ENCODE assay signal across 7 cellular contexts in genomic region chr2:161339532-161339931, GRCh38. TPM values are rescaled to one million over a fixed set of nuclear protein-coding genes. Genes with fewer than 3 reads are reported as not detected.
DNase-seq lines count a peak whose midpoint lies in the region; ATAC-seq, FAIRE-seq and TF ChIP-seq lines count a peak whose summit lies in the region.
"Not testable (repeated sequence)": the region's sequence is repeated elsewhere in the genome, so short reads cannot be mapped to it uniquely, and the experiment has no call there.

No MANE protein-coding gene starts in this region.

- H2AFZ ChIP-seq in HCT116 (ENCODE audit: low read depth, low read length, poor library complexity, severe bottlenecking); PC-3 (ENCODE audit: low read length); K562 (ENCODE audit: low read depth, low read length); keratinocyte (ENCODE audit: control insufficient read depth, low read length); HepG2 (ENCODE audit: low read length): not testable (repeated sequence)

- not testable (repeated sequence) for TF ChIP-seq POLR2A in HCT116 (IDR thresholded peaks at IDR 0.05; ENCODE audit: borderline replicate concordance, extremely low read depth, insufficient read depth, insufficient read length); K562 (conservative IDR thresholded peaks at IDR 0.05); HepG2 (IDR thresholded peaks at IDR 0.05; ENCODE audit: insufficient read depth in 1 of 2, low read depth in 2 of 2, low read length in 2 of 2)

- ATAC-seq in HCT116, PC-3, K562: not testable (repeated sequence)
- peak; percentile 79 for ATAC-seq in HepG2

- not testable (repeated sequence) for H3K4me1 ChIP-seq in HCT116 (ENCODE audit: control insufficient read depth in 1 of 2, insufficient read depth in 2 of 2, low read length in 2 of 2); PC-3 (ENCODE audit: insufficient read depth, low read length); K562 (replicated peaks in 1 of 2; ENCODE audit: control insufficient read depth in 2 of 2, insufficient read depth in 2 of 2, low read length in 2 of 2); keratinocyte (ENCODE audit: control insufficient read depth, extremely low read depth, insufficient read depth, low read length); HepG2 (ENCODE audit: insufficient read depth, low read length)

- H3F3A ChIP-seq in PC-3 (ENCODE audit: low read length, unreplicated experiment), result not testable (repeated sequence)

- WGBS in K562 (ENCODE audit: insufficient coverage, low coverage, missing lambda C conversion rate), result 37% methylated on average over 2 of the region's 3 CpGs
- WGBS in HepG2 (ENCODE audit: low lambda C conversion rate), result 57% methylated on average over 3 of the region's 3 CpGs

- FAIRE-seq in D721Med (lab: Jason Lieb, UNC), result peak; percentile 44
- peak; percentile 11 for FAIRE-seq in K562 (lab: Jason Lieb, UNC)
- peak; percentile 98 for FAIRE-seq in bronchial epithelial cell (lab: Jason Lieb, UNC)
- FAIRE-seq in keratinocyte (lab: Jason Lieb, UNC), result peak; percentile 77
- FAIRE-seq in HepG2 (lab: Jason Lieb, UNC), result not testable (repeated sequence)

- H3K79me2 ChIP-seq in HCT116 (ENCODE audit: insufficient read depth, low read length) (peaks cover 82% of the 10 kb centered on the region), PC-3 (ENCODE audit: low read length) (peaks cover 73% of the 10 kb centered on the region), K562 (ENCODE audit: control insufficient read depth, insufficient read depth, low read length) (peaks cover 77% of the 10 kb centered on the region), keratinocyte (ENCODE audit: control insufficient read depth, insufficient read depth, low read length) (peaks cover 59% of the 10 kb centered on the region), HepG2 (ENCODE audit: insufficient read depth, low read length) (peaks cover 62% of the 10 kb centered on the region)

- CTCF ChIA-PET in HCT116 (lab: Charles Lee); PC-3 (lab: Charles Lee); K562 (lab: Yijun Ruan, JAX; ENCODE audit: low intra/inter-chr PET ratio); HepG2 (lab: Yijun Ruan, JAX; ENCODE audit: low intra/inter-chr PET ratio, low total read pairs): not testable (repeated sequence)

- H3K4me2 ChIP-seq in HCT116 (ENCODE audit: low read length); PC-3 (ENCODE audit: low read length); K562 (ENCODE audit: insufficient read depth, low read length); keratinocyte (ENCODE audit: control insufficient read depth, extremely low read depth, insufficient read depth, low read depth, low read length); HepG2 (ENCODE audit: low read depth, low read length): not testable (repeated sequence)

- DNase-seq in D721Med (ENCODE audit: insufficient read length, low spot score); HCT116 (ENCODE audit: low read depth, low spot score); PC-3; K562 (ENCODE audit: extremely low read depth in 1 of 4, low spot score in 3 of 4); bronchial epithelial cell (ENCODE audit: low read depth); keratinocyte (ENCODE audit: low read depth, low spot score): not testable (repeated sequence)
- DNase-seq in HepG2 (ENCODE audit: low spot score), result peak; percentile 40

- dilution Hi-C loops in keratinocyte (cut with MboI; ENCODE audit: extremely low pct_ligation_motif_present, low sequenced_read_pairs), result not testable (repeated sequence)

- not testable (repeated sequence) for H3K27me3 ChIP-seq in HCT116 (ENCODE audit: insufficient read depth, low read length); PC-3 (ENCODE audit: low read length); K562 (ENCODE audit: control insufficient read depth in 2 of 2, insufficient read depth in 2 of 2, low read length in 2 of 2); bronchial epithelial cell (ENCODE audit: control insufficient read depth, insufficient read depth, low read length); keratinocyte (ENCODE audit: control insufficient read depth, extremely low read depth, insufficient read depth, low read length); HepG2 (ENCODE audit: control insufficient read depth in 1 of 2, insufficient read depth in 2 of 2, low read length in 2 of 2)

- not testable (repeated sequence) for TF ChIP-seq EP300 in K562 (IDR thresholded peaks at IDR 0.05; ENCODE audit: low read length); HepG2 (IDR thresholded peaks at IDR 0.05; ENCODE audit: low read depth in 2 of 2, low read length in 2 of 2); HepG2 (CRISPR knock-in tag; IDR thresholded peaks at IDR 0.05; ENCODE audit: borderline replicate concordance)

- H3K9me3 ChIP-seq in HCT116 (ENCODE audit: control insufficient read depth in 1 of 2, insufficient read depth in 1 of 2, low read depth in 1 of 2, low read length in 2 of 2); PC-3 (ENCODE audit: low read length); K562 (replicated peaks; ENCODE audit: control insufficient read depth, insufficient read depth, low read depth, low read length); keratinocyte (ENCODE audit: control insufficient read depth, low read depth, low read length); HepG2 (ENCODE audit: low read length): not testable (repeated sequence)

- H3K27ac ChIP-seq in HCT116 (ENCODE audit: low read depth, low read length); PC-3 (ENCODE audit: low read length); K562 (ENCODE audit: extremely low read depth, low read depth, low read length); keratinocyte (ENCODE audit: control insufficient read depth, insufficient read depth, low read length); HepG2 (ENCODE audit: extremely low read length, insufficient read depth, low read length): not testable (repeated sequence)

- RAD21 ChIA-PET in HCT116 (lab: Charles Lee; ENCODE audit: low non-redundant PET in 1 of 2, low total read pairs in 2 of 2, uncharacterized antibody in 2 of 2, unreplicated experiment in 2 of 2), result not testable (repeated sequence)

- H3K9me2 ChIP-seq in HCT116 (ENCODE audit: insufficient read depth); PC-3 (replicated peaks; ENCODE audit: low read length): not testable (repeated sequence)

- TF ChIP-seq CTCF in D721Med (IDR thresholded peaks at IDR 0.05; ENCODE audit: insufficient read depth, missing control alignments); HCT116 (IDR thresholded peaks at IDR 0.05 in 2 of 3, conservative IDR thresholded peaks at IDR 0.05 in 1 of 3; ENCODE audit: borderline replicate concordance in 1 of 3, insufficient read depth in 1 of 3, low read depth in 2 of 3, low read length in 2 of 3); PC-3 (conservative IDR thresholded peaks at IDR 0.05; ENCODE audit: low read depth, low read length); K562 (IDR thresholded peaks at IDR 0.05 in 2 of 3, conservative IDR thresholded peaks at IDR 0.05 in 1 of 3; ENCODE audit: insufficient read depth in 2 of 3, low read depth in 1 of 3, low read length in 3 of 3); bronchial epithelial cell (IDR thresholded peaks at IDR 0.05; ENCODE audit: insufficient read depth, low read length, severe bottlenecking); keratinocyte (optimal IDR thresholded peaks at IDR 0.05 in 1 of 3, IDR thresholded peaks at IDR 0.05 in 1 of 3, conservative IDR thresholded peaks at IDR 0.05 in 1 of 3; ENCODE audit: extremely low read depth in 1 of 3, insufficient read depth in 2 of 3, low read length in 3 of 3); HepG2 (CRISPR knock-in tag; IDR thresholded peaks at IDR 0.05): not testable (repeated sequence)

- not testable (repeated sequence) for TF ChIP-seq RAD21 in HCT116 (IDR thresholded peaks at IDR 0.05; ENCODE audit: low read depth); K562 (CRISPR knock-in tag; conservative IDR thresholded peaks at IDR 0.05 in 1 of 2, IDR thresholded peaks at IDR 0.05 in 1 of 2); HepG2 (CRISPR knock-in tag; IDR thresholded peaks at IDR 0.05)

- H4K20me1 ChIP-seq in HCT116 (ENCODE audit: insufficient read depth), result peaks cover 24% of the 10 kb centered on the region; the same call in 1 of the 2 replicates
- H4K20me1 ChIP-seq in PC-3 (ENCODE audit: low read length); K562 (replicated peaks; ENCODE audit: control insufficient read depth, insufficient read depth, low read length); keratinocyte (ENCODE audit: control insufficient read depth, extremely low read depth, insufficient read depth, low read length); HepG2 (ENCODE audit: insufficient read depth, low read length): not testable (repeated sequence)

- POLR2A ChIA-PET in HCT116 (lab: Charles Lee); PC-3 (lab: Charles Lee; ENCODE audit: unreplicated experiment); K562 (lab: Yijun Ruan, JAX); HepG2 (lab: Yijun Ruan, JAX): not testable (repeated sequence)

- H3K9me1 ChIP-seq in K562 (ENCODE audit: control insufficient read depth, insufficient read depth, low read length); keratinocyte (ENCODE audit: control insufficient read depth, extremely low read depth, insufficient read depth, low read length): not testable (repeated sequence)

- BruUV-seq in HCT116 (replicated peaks; lab: Mats Ljungman, UMichigan) (TSS peak; percentile 94), PC-3 (replicated peaks; lab: Mats Ljungman, UMichigan) (TSS peak; percentile 100), K562 (replicated peaks; lab: Mats Ljungman, UMichigan) (TSS peak; percentile 76), HepG2 (replicated peaks; lab: Mats Ljungman, UMichigan) (TSS peak; percentile 93)

- H3K9ac ChIP-seq in HCT116 (ENCODE audit: low read length); PC-3 (ENCODE audit: low read length); K562 (ENCODE audit: insufficient read depth in 1 of 2, low read depth in 2 of 2, low read length in 2 of 2); keratinocyte (ENCODE audit: control insufficient read depth, extremely low read depth, insufficient read depth, low read length); HepG2 (ENCODE audit: insufficient read depth, low read depth, low read length): not testable (repeated sequence)

- intact Hi-C loops in HCT116 (cut with micrococcal nuclease); PC-3 (cut with micrococcal nuclease); K562 (cut with micrococcal nuclease); HepG2 (cut with micrococcal nuclease; ENCODE audit: unreplicated experiment): not testable (repeated sequence)

- in situ Hi-C loops in K562 (cut with MboI); HepG2 (cut with HindIII; ENCODE audit: extremely low pct_ligation_motif_present, low pct_unique_long_range_greater_than_20kb): not testable (repeated sequence)

- H3K36me3 ChIP-seq in HCT116 (ENCODE audit: control insufficient read depth in 1 of 2, insufficient read depth in 2 of 2, low read length in 2 of 2); bronchial epithelial cell (ENCODE audit: control insufficient read depth, insufficient read depth, low read length); keratinocyte (ENCODE audit: control insufficient read depth in 2 of 2, extremely low read depth in 1 of 2, insufficient read depth in 2 of 2, low read length in 2 of 2): not testable (repeated sequence)
- H3K36me3 ChIP-seq in PC-3 (ENCODE audit: low read depth, low read length), result peaks cover 11% of the 10 kb centered on the region; the same call in 1 of the 2 replicates
- H3K36me3 ChIP-seq in K562 (ENCODE audit: control insufficient read depth, insufficient read depth, low read length), result peaks cover 44% of the 10 kb centered on the region
- peaks cover 0 to 12% of the 10 kb centered on the region in 2 experiments; a peak in 3 of 5 replicates for H3K36me3 ChIP-seq in HepG2 (replicated peaks in 1 of 2; ENCODE audit: control insufficient read depth in 1 of 2, insufficient read depth in 2 of 2, low read length in 2 of 2)

- H3K4me3 ChIP-seq in HCT116 (replicated peaks in 1 of 2; ENCODE audit: low read depth in 1 of 2, low read length in 2 of 2); PC-3 (ENCODE audit: low read length); K562; bronchial epithelial cell (ENCODE audit: low read depth, low read length); keratinocyte (ENCODE audit: control insufficient read depth in 2 of 3, extremely low read depth in 1 of 3, insufficient read depth in 2 of 3, low read depth in 1 of 3, low read length in 3 of 3); HepG2 (replicated peaks in 1 of 3; ENCODE audit: insufficient read depth in 1 of 3, low read depth in 2 of 3, low read length in 3 of 3): not testable (repeated sequence)

RNA-seq across cellular contexts. Expression of gene PSMD14, which starts 31.3 kb away (rescaled TPM):
- 118 TPM for total RNA-seq in HCT116 (2021; ENCODE audit: unreplicated experiment)
- polyA plus RNA-seq in HCT116 (2012), result 66.5 and 89.2 TPM in 2 replicates
- 136 and 151 TPM in 2 replicates for total RNA-seq in PC-3 (2014; rRNA removed)
- 53.3 and 114 TPM in 2 replicates for total RNA-seq in K562 (2011; cell fraction: chromatin; rRNA removed; ENCODE audit: low replicate concordance)
- 35.0 and 41.6 TPM in 2 replicates for total RNA-seq in K562 (2011; cell fraction: nucleolus; rRNA removed)
- 70.9 and 83.6 TPM in 2 replicates for total RNA-seq in K562 (2011; cell fraction: nucleoplasm; rRNA removed)
- total RNA-seq in K562 (2014; rRNA removed), result 124 and 151 TPM in 2 replicates
- 242 and 282 TPM in 2 replicates for total RNA-seq in K562 (2014; rRNA removed; fragmentation: Illumina TruSeq; extraction: Trizol)
- 247 and 267 TPM in 2 replicates for total RNA-seq in K562 (2015; rRNA removed; fragmentation: Illumina TruSeq; extraction: Trizol)
- 166 and 175 TPM in 2 replicates for total RNA-seq in K562 (2021)
- polyA plus RNA-seq in K562 (2011; rRNA removed), result 133 and 228 TPM in 2 replicates
- polyA plus RNA-seq in K562 (2011; cell fraction: cytosol; rRNA removed), result 43.9 and 84.5 TPM in 2 replicates
- polyA plus RNA-seq in K562 (2011; cell fraction: nucleus; rRNA removed), result 30.7 and 50.5 TPM in 2 replicates
- 110 and 150 TPM in 2 replicates for polyA plus RNA-seq in K562 (2012)
- polyA plus RNA-seq in K562 (2014; fragmentation: Illumina TruSeq; extraction: Trizol), result 179 and 182 TPM in 2 replicates
- 100 to 1,000 TPM; 496 to 515 TPM for polyA plus RNA-seq in K562 (2014; fragmentation: Nextera tagmentation; extraction: Ambion mirVana)
- 154 and 166 TPM in 2 replicates for polyA plus RNA-seq in K562 (2014; rRNA removed)
- 179 and 231 TPM in 2 replicates for polyA minus RNA-seq in K562 (2011; rRNA and poly(A)+ RNA removed)
- 45.1 and 58.5 TPM in 2 replicates for polyA minus RNA-seq in K562 (2011; cell fraction: cytosol; rRNA and poly(A)+ RNA removed)
- 89.4 and 138 TPM in 2 replicates for polyA minus RNA-seq in K562 (2011; cell fraction: nucleus; rRNA and poly(A)+ RNA removed)
- 130 and 156 TPM in 2 replicates for total RNA-seq in bronchial epithelial cell
- 85.7 to 136 TPM (median 88.4 TPM) in 3 replicates for polyA plus RNA-seq in keratinocyte
- 219 TPM for polyA plus RNA-seq in keratinocyte (2011; ENCODE audit: low read depth)
- polyA plus RNA-seq in keratinocyte (2011; cell fraction: cytosol; rRNA removed), result 73.3 and 128 TPM in 2 replicates
- 66.6 and 102 TPM in 2 replicates for polyA plus RNA-seq in keratinocyte (2011; cell fraction: nucleus; rRNA removed)
- 82.3 and 88.4 TPM in 2 replicates for polyA plus RNA-seq in keratinocyte (2012; ENCODE audit: low replicate concordance)
- polyA minus RNA-seq in keratinocyte, result 13.0 to 73.7 TPM (median 34.4 TPM) in 3 replicates
- 63.7 TPM for polyA minus RNA-seq in keratinocyte (2011; cell fraction: cytosol; rRNA and poly(A)+ RNA removed)
- 37.2 and 58.5 TPM in 2 replicates for polyA minus RNA-seq in keratinocyte (2011; cell fraction: nucleus; rRNA and poly(A)+ RNA removed)
- 149 and 231 TPM in 2 replicates for total RNA-seq in HepG2 (2016; rRNA removed; fragmentation: Illumina TruSeq; extraction: Trizol)
- 39.6 and 43.9 TPM in 2 replicates for total RNA-seq in HepG2 (2016; cell fraction: cytosol; rRNA removed; fragmentation: Illumina TruSeq; extraction: Trizol; ENCODE audit: low read depth)
- total RNA-seq in HepG2 (2016; cell fraction: insoluble cytoplasmic fraction; rRNA removed; fragmentation: Illumina TruSeq; extraction: Trizol), result 153 and 232 TPM in 2 replicates
- 53.1 and 54.7 TPM in 2 replicates for total RNA-seq in HepG2 (2016; cell fraction: membrane; rRNA removed; fragmentation: Illumina TruSeq; extraction: Trizol)
- total RNA-seq in HepG2 (2016; cell fraction: nucleus; rRNA removed; fragmentation: Illumina TruSeq; extraction: Trizol), result 116 and 118 TPM in 2 replicates
- polyA plus RNA-seq in HepG2 (2011; rRNA removed), result 40.8 and 60.6 TPM in 2 replicates
- polyA plus RNA-seq in HepG2 (2011; cell fraction: cytosol; rRNA removed), result 29.9 and 42.7 TPM in 2 replicates
- polyA plus RNA-seq in HepG2 (2011; cell fraction: nucleus; rRNA removed), result 12.9 and 15.9 TPM in 2 replicates
- 64.5 and 66.6 TPM in 2 replicates for polyA plus RNA-seq in HepG2 (2012)
- 24.0 and 25.1 TPM in 2 replicates for polyA plus RNA-seq in HepG2 (2016; cell fraction: cytosol; fragmentation: Illumina TruSeq; extraction: Trizol; ENCODE audit: low read depth)
- 189 and 200 TPM in 2 replicates for polyA plus RNA-seq in HepG2 (2016; cell fraction: insoluble cytoplasmic fraction; fragmentation: Illumina TruSeq; extraction: Trizol; ENCODE audit: low read depth)
- polyA plus RNA-seq in HepG2 (2016; cell fraction: membrane; fragmentation: Illumina TruSeq; extraction: Trizol; ENCODE audit: low read depth), result 30.2 and 33.4 TPM in 2 replicates
- polyA plus RNA-seq in HepG2 (2016; cell fraction: nucleus; fragmentation: Illumina TruSeq; extraction: Trizol; ENCODE audit: insufficient read depth, low read depth), result 70.5 and 71.9 TPM in 2 replicates
- 13.9 and 20.3 TPM in 2 replicates for polyA minus RNA-seq in HepG2 (2011; rRNA and poly(A)+ RNA removed; ENCODE audit: low replicate concordance)
- 25.6 and 31.3 TPM in 2 replicates for polyA minus RNA-seq in HepG2 (2011; cell fraction: cytosol; rRNA and poly(A)+ RNA removed)
- 114 and 131 TPM in 2 replicates for polyA minus RNA-seq in HepG2 (2011; cell fraction: nucleus; rRNA and poly(A)+ RNA removed)
